Comparison of ENCODE assay signal across 1 cellular context in genomic region chr20:21656299-21657067, GRCh38.
A peak's percentile ranks its signal among the peaks of the same experiment; 100 is the strongest.
TF ChIP-seq lines count a peak whose summit lies in the region.

No MANE protein-coding gene starts in this region.

TF ChIP-seq in K562, 482 proteins besides CTCF, POLR2A, EP300 and RAD21 (continued from another document and continues in another):
- TF ChIP-seq HMGXB4 (CRISPR knock-in tag; IDR thresholded peaks at IDR 0.05) (no peak), HBP1 (CRISPR knock-in tag; IDR thresholded peaks at IDR 0.05) (0 out of 2 replicates have a peak, but pooled peaks have one; percentile 25), ZNF3 (CRISPR knock-in tag; IDR thresholded peaks at IDR 0.05) (no peak), CTBP1 (IDR thresholded peaks at IDR 0.05; ENCODE audit: borderline replicate concordance) (no peak), ATF6 (CRISPR knock-in tag; IDR thresholded peaks at IDR 0.05) (no peak), ZBTB2 (IDR thresholded peaks at IDR 0.05) (no peak), CHAMP1 (IDR thresholded peaks at IDR 0.05) (no peak), SRSF7 (optimal IDR thresholded peaks at IDR 0.05; ENCODE audit: low read depth, low read length) (no peak), HNRNPL (IDR thresholded peaks at IDR 0.05; ENCODE audit: low read depth, low read length) (no peak), POLR2AphosphoS5 (IDR thresholded peaks at IDR 0.05; ENCODE audit: control insufficient read depth, insufficient read depth, low read depth, low read length) (no peak), PHF8 (IDR thresholded peaks at IDR 0.05; ENCODE audit: borderline replicate concordance, low read length) (no peak), MEIS2 (IDR thresholded peaks at IDR 0.05; ENCODE audit: partially characterized antibody) (peak; percentile 77), NEUROD1 (IDR thresholded peaks at IDR 0.05; ENCODE audit: borderline replicate concordance, low read depth, low read length, partially characterized antibody) (no peak), MAFK (IDR thresholded peaks at IDR 0.05; ENCODE audit: low read length) (no peak), LCOR (CRISPR knock-in tag; IDR thresholded peaks at IDR 0.05) (no peak), XRCC4 (IDR thresholded peaks at IDR 0.05; ENCODE audit: extremely low read depth, insufficient read depth, insufficient read length) (no peak), IFI16 (CRISPR knock-in tag; IDR thresholded peaks at IDR 0.05) (no peak), FOXJ2 (tag; IDR thresholded peaks at IDR 0.05) (no peak), PHB2 (IDR thresholded peaks at IDR 0.05; ENCODE audit: low read depth) (no peak), MTA2 (IDR thresholded peaks at IDR 0.05; ENCODE audit: low read depth) (no peak), SP1 (CRISPR knock-in tag; IDR thresholded peaks at IDR 0.05) (no peak), BRD4 (IDR thresholded peaks at IDR 0.05) (no peak), HNRNPK (IDR thresholded peaks at IDR 0.05; ENCODE audit: low read depth, low read length, poor library complexity, severe bottlenecking) (no peak), BCOR (IDR thresholded peaks at IDR 0.05) (no peak), MXI1 (IDR thresholded peaks at IDR 0.05; ENCODE audit: low read depth, low read length) (no peak), ZNF165 (CRISPR knock-in tag; IDR thresholded peaks at IDR 0.05; ENCODE audit: borderline replicate concordance) (peak; percentile 90), HOXB6 (CRISPR knock-in tag; IDR thresholded peaks at IDR 0.05; ENCODE audit: borderline replicate concordance) (no peak), GTF3C2 (IDR thresholded peaks at IDR 0.05; ENCODE audit: borderline replicate concordance, extremely low read depth, insufficient read length) (no peak), DDX20 (tag; IDR thresholded peaks at IDR 0.05; ENCODE audit: low read depth) (peak; percentile 72; the same call in 1 of the 2 replicates), GTF2A2 (tag; IDR thresholded peaks at IDR 0.05) (no peak), GATAD2B (IDR thresholded peaks at IDR 0.05; ENCODE audit: borderline replicate concordance) (no peak), NFE2 (IDR thresholded peaks at IDR 0.05; ENCODE audit: low read depth) (no peak), MCM3 (IDR thresholded peaks at IDR 0.05) (no peak), THRAP3 (IDR thresholded peaks at IDR 0.05; ENCODE audit: borderline replicate concordance) (no peak), ZKSCAN3 (CRISPR knock-in tag; IDR thresholded peaks at IDR 0.05) (peak; percentile 58; the same call in 1 of the 2 replicates), DLX4 (CRISPR knock-in tag; IDR thresholded peaks at IDR 0.05) (no peak), SPI1 (IDR thresholded peaks at IDR 0.05; ENCODE audit: borderline replicate concordance, low read depth, low read length) (no peak), NFE2L1 (tag; IDR thresholded peaks at IDR 0.05; ENCODE audit: borderline replicate concordance, low read depth) (no peak), ZSCAN29 (IDR thresholded peaks at IDR 0.05) (no peak), KAT7 (CRISPR knock-in tag; IDR thresholded peaks at IDR 0.05; ENCODE audit: borderline replicate concordance) (no peak), ZNF217 (CRISPR knock-in tag; IDR thresholded peaks at IDR 0.05) (no peak), HMBOX1 (IDR thresholded peaks at IDR 0.05) (no peak), MAFF (IDR thresholded peaks at IDR 0.05; ENCODE audit: low read length) (no peak), FIP1L1 (IDR thresholded peaks at IDR 0.05; ENCODE audit: low read depth, low read length, poor library complexity, severe bottlenecking) (no peak), MBD2 (IDR thresholded peaks at IDR 0.05; ENCODE audit: borderline replicate concordance, low read depth) (no peak), ZNF589 (CRISPR knock-in tag; IDR thresholded peaks at IDR 0.05; ENCODE audit: low read depth) (peak; percentile 63; the same call in 1 of the 2 replicates), NFIX (CRISPR knock-in tag; IDR thresholded peaks at IDR 0.05; ENCODE audit: low read depth) (0 out of 2 replicates have a peak, but pooled peaks have one; percentile 5), ILK (tag; IDR thresholded peaks at IDR 0.05; ENCODE audit: borderline replicate concordance, low read depth) (peak; percentile 68; the same call in 1 of the 2 replicates), TAF7 (tag; IDR thresholded peaks at IDR 0.05) (peak; percentile 57; the same call in 1 of the 2 replicates), ZNF707 (CRISPR knock-in tag; conservative IDR thresholded peaks at IDR 0.05) (no peak), PRMT5 (CRISPR knock-in tag; IDR thresholded peaks at IDR 0.05) (no peak), NFIC (IDR thresholded peaks at IDR 0.05) (peak; percentile 93), KAT8 (IDR thresholded peaks at IDR 0.05; ENCODE audit: low read depth) (no peak), ZNF280A (IDR thresholded peaks at IDR 0.05; ENCODE audit: low read depth, partially characterized antibody) (no peak), BACH1 (tag; IDR thresholded peaks at IDR 0.05) (no peak), ZNF354B (CRISPR knock-in tag; IDR thresholded peaks at IDR 0.05) (0 out of 2 replicates have a peak, but pooled peaks have one; percentile 53), ZNF143 (CRISPR knock-in tag; IDR thresholded peaks at IDR 0.05) (no peak), SNRNP70 (optimal IDR thresholded peaks at IDR 0.05; ENCODE audit: low read depth, low read length) (no peak)
